In genomic region chr2:111160758-111161157, GRCh38 we compare ENCODE assay signal across 16 cellular contexts. TPM values are rescaled to one million over a fixed set of nuclear protein-coding genes. Genes with fewer than 3 reads are reported as not detected.
DNase-seq lines count a peak whose midpoint lies in the region; ATAC-seq and TF ChIP-seq lines count a peak whose summit lies in the region.
"Had no signal": no experiment of that assay in that cellular context is flagged by ENCODE, and none has a peak within 500 bp of the region (broad histone marks: within the 10 kb centered on the region; RNA-seq: fewer than 3 reads in every experiment).

No MANE protein-coding gene starts in this region.

- no peak overlapping the region for H3K4me3 ChIP-seq in IMR-90 (ENCODE audit: insufficient read depth, low read depth, low read length)
- H3K4me3 ChIP-seq in cardiac fibroblast (replicated peaks in 1 of 2; ENCODE audit: low read depth in 2 of 2, low read length in 2 of 2) = no peak overlapping the region
- H3K4me3 ChIP-seq in left lung = no peak overlapping the region

- TF ChIP-seq RAD21 in IMR-90 (IDR thresholded peaks at IDR 0.05; ENCODE audit: low read length) = no peak

- DNase-seq in AG08396 (ENCODE audit: low spot score) = peak; percentile 81
- peak; percentile 90 for DNase-seq in IMR-90
- DNase-seq in cardiac fibroblast (ENCODE audit: low read depth in 2 of 2) = peak; percentile 74 to 92
- no peak for DNase-seq in left lung
- DNase-seq in progenitor cell of endocrine pancreas (ENCODE audit: low spot score, unreplicated experiment) = no peak
- no peak for DNase-seq in germinal center (ENCODE audit: low spot score)
- no peak for DNase-seq in 8988T
- DNase-seq: activated CD8-positive, alpha-beta T cell treated with anti-CD3 and anti-CD28 coated beads, Interleukin-2, amount 10 ng/mL, durations not matched to agents 7 days and 5 days; activated naive CD8-positive, alpha-beta T cell treated with anti-CD3 and anti-CD28 coated beads for 36 hours; CD4-positive, CD25-positive, alpha-beta regulatory T cell; NCI-H774; stimulated activated CD4-positive, alpha-beta T cell treated with anti-CD3 and anti-CD28 coated beads, Interleukin-2, amount 100 ng/mL, for 48 hours; T-helper 1 cell had no signal

- no peak overlapping the region for H3K4me3 Mint-ChIP-seq in progenitor cell of endocrine pancreas (ENCODE audit: low read depth)
- H3K4me3 Mint-ChIP-seq: activated CD8-positive, alpha-beta T cell treated with anti-CD3 and anti-CD28 coated beads, Interleukin-2, amount 10 ng/mL, durations not matched to agents 7 days and 5 days; activated naive CD8-positive, alpha-beta T cell treated with anti-CD3 and anti-CD28 coated beads for 36 hours; stimulated activated naive CD8-positive, alpha-beta T cell treated with anti-CD3 and anti-CD28 coated beads, Interleukin-15, Interleukin-2, amounts not matched to agents 100 ng/mL and 50 ng/mL, for 24 hours had no signal

- no TSS peak for BruUV-seq in IMR-90 (replicated peaks; lab: Mats Ljungman, UMichigan)

- H3K4me2 ChIP-seq in IMR-90 (ENCODE audit: low read depth, low read length) = no peak overlapping the region

- no peak overlapping the region for H4K8ac ChIP-seq in IMR-90 (ENCODE audit: low read depth in 2 of 2, low read length in 2 of 2)

- H3K9ac ChIP-seq in IMR-90 (ENCODE audit: low read depth, low read length) = no peak overlapping the region

- no peak overlapping the region for H4K91ac ChIP-seq in IMR-90 (ENCODE audit: insufficient read depth, low read depth, low read length)

- peaks cover 12% of the 10 kb centered on the region for H3K4me1 ChIP-seq in IMR-90 (ENCODE audit: control insufficient read depth, insufficient read depth, low read length)
- H3K4me1 ChIP-seq in left lung = peaks cover 0 to 6% of the 10 kb centered on the region in 2 donors

- H3K79me1 ChIP-seq in IMR-90 (ENCODE audit: low read depth in 1 of 2, low read length in 2 of 2) = no peaks in the 10 kb centered on the region

- in situ Hi-C loops in IMR-90 (cut with MboI; ENCODE audit: low sequenced_read_pairs) = no loop called here

- no peak overlapping the region for H2BK120ac ChIP-seq in IMR-90 (ENCODE audit: low read depth, low read length)

- H3K23ac ChIP-seq in IMR-90 (ENCODE audit: low read depth, low read length) = no peak overlapping the region

- H2BK5ac ChIP-seq in IMR-90 (ENCODE audit: low read depth, low read length, poor library complexity, severe bottlenecking) = no peak overlapping the region

- TF ChIP-seq CTCF in IMR-90 (conservative IDR thresholded peaks at IDR 0.05; ENCODE audit: low read depth, low read length) (no peak), cardiac fibroblast (IDR thresholded peaks at IDR 0.05; ENCODE audit: low read depth, low read length) (no peak), left lung (IDR thresholded peaks at IDR 0.05) (no peak), progenitor cell of endocrine pancreas (IDR thresholded peaks at IDR 0.05; ENCODE audit: unreplicated experiment) (no peak)

- dilution Hi-C loops in IMR-90 (cut with HindIII; ENCODE audit: low sequenced_read_pairs, unreplicated experiment) = no loop called here

- no peak overlapping the region for H2AFZ ChIP-seq in IMR-90 (replicated peaks; ENCODE audit: low read length, poor library complexity)

- H4K20me1 ChIP-seq in IMR-90 (ENCODE audit: insufficient read depth, low read length) = peaks cover 23% of the 10 kb centered on the region

- H3K27me3 Mint-ChIP-seq in progenitor cell of endocrine pancreas = no peaks in the 10 kb centered on the region
- H3K27me3 Mint-ChIP-seq: activated naive CD8-positive, alpha-beta T cell treated with anti-CD3 and anti-CD28 coated beads for 36 hours; stimulated activated naive CD8-positive, alpha-beta T cell treated with anti-CD3 and anti-CD28 coated beads, Interleukin-15, Interleukin-2, amounts not matched to agents 100 ng/mL and 50 ng/mL, for 24 hours had no signal

- intact Hi-C loops in IMR-90 (cut with micrococcal nuclease) (no loop called here), left lung (cut with DNase I) (no loop called here)

- H2AK9ac ChIP-seq in IMR-90 (replicated peaks; ENCODE audit: low read depth, low read length, poor library complexity) = no peak overlapping the region

- H3K36me3 Mint-ChIP-seq in progenitor cell of endocrine pancreas (ENCODE audit: insufficient read depth) = peaks cover 25% of the 10 kb centered on the region

- H3K56ac ChIP-seq in IMR-90 (ENCODE audit: extremely low read depth, insufficient read depth, low read length) = no peak overlapping the region

- TF ChIP-seq POLR2A in IMR-90 (IDR thresholded peaks at IDR 0.05; ENCODE audit: low read depth, low read length) = no peak

- H3K9me1 ChIP-seq in IMR-90 (ENCODE audit: insufficient read depth, low read length) = peaks cover 13% of the 10 kb centered on the region; the same call in 1 of the 2 replicates

- POLR2A ChIA-PET in IMR-90 (lab: Charles Lee; ENCODE audit: unreplicated experiment) = no interaction called here

- H3K18ac ChIP-seq in IMR-90 (ENCODE audit: low read depth, low read length) = no peak overlapping the region

- ATAC-seq in IMR-90 (ENCODE audit: low read depth) (peak; percentile 98), left lung (peak; percentile 40), GM18868 (IDR thresholded peaks at IDR 0.05; ENCODE audit: unreplicated experiment) (no peak)
- ATAC-seq: activated CD8-positive, alpha-beta T cell treated with anti-CD3 and anti-CD28 coated beads, Interleukin-2, amount 10 ng/mL, durations not matched to agents 7 days and 5 days had no signal

- peaks cover 23% of the 10 kb centered on the region; the same call in 1 of the 2 replicates for H3K36me3 ChIP-seq in IMR-90 (ENCODE audit: control insufficient read depth, insufficient read depth, low read length)
- peaks cover 0 to 47% of the 10 kb centered on the region in 2 donors for H3K36me3 ChIP-seq in left lung

- no peak overlapping the region for H2BK20ac ChIP-seq in IMR-90 (ENCODE audit: low read depth, low read length)

- CTCF ChIA-PET in IMR-90 (lab: Yijun Ruan, JAX) = no interaction called here

- H3K27me3 ChIP-seq in IMR-90 (ENCODE audit: control insufficient read depth, insufficient read depth, low read length) = peaks cover 7% of the 10 kb centered on the region
- no peaks in the 10 kb centered on the region for H3K27me3 ChIP-seq in left lung

- H3K27ac ChIP-seq in IMR-90 (ENCODE audit: insufficient read depth, low read length) = no peak overlapping the region
- H3K27ac ChIP-seq in left lung = no peak overlapping the region

- no CpG with 5 or more reads among the region's 3 CpGs for WGBS in IMR-90 (ENCODE audit: extremely low coverage in 2 of 2, insufficient read length in 1 of 2), 2 experiments

- peaks cover 51% of the 10 kb centered on the region for H3K4me1 Mint-ChIP-seq in progenitor cell of endocrine pancreas (ENCODE audit: low read depth)

- H3K27ac Mint-ChIP-seq in progenitor cell of endocrine pancreas = no peak overlapping the region
- H3K27ac Mint-ChIP-seq: activated CD8-positive, alpha-beta T cell treated with anti-CD3 and anti-CD28 coated beads, Interleukin-2, amount 10 ng/mL, durations not matched to agents 7 days and 5 days; activated naive CD8-positive, alpha-beta T cell treated with anti-CD3 and anti-CD28 coated beads for 36 hours; CD4-positive, CD25-positive, alpha-beta regulatory T cell; stimulated activated naive CD8-positive, alpha-beta T cell treated with anti-CD3 and anti-CD28 coated beads, Interleukin-15, Interleukin-2, amounts not matched to agents 100 ng/mL and 50 ng/mL, for 24 hours had no signal

- H3K14ac ChIP-seq in IMR-90 (replicated peaks; ENCODE audit: low read depth, low read length) = no peak overlapping the region

- H2BK15ac ChIP-seq in IMR-90 (ENCODE audit: low read depth, low read length) = no peak overlapping the region

- H4K5ac ChIP-seq in IMR-90 (ENCODE audit: low read depth, low read length) = no peak overlapping the region

- H3K9me3 ChIP-seq in IMR-90 (ENCODE audit: control insufficient read depth, insufficient read depth, low read length) = no peaks in the 10 kb centered on the region
- no peaks in the 10 kb centered on the region for H3K9me3 ChIP-seq in left lung

- H2AK5ac ChIP-seq in IMR-90 (ENCODE audit: low read depth, low read length) = no peak overlapping the region

- no peaks in the 10 kb centered on the region for H3K9me3 Mint-ChIP-seq in progenitor cell of endocrine pancreas (ENCODE audit: low read depth)
- H3K9me3 Mint-ChIP-seq: activated naive CD8-positive, alpha-beta T cell treated with anti-CD3 and anti-CD28 coated beads for 36 hours; neural crest cell; stimulated activated naive CD8-positive, alpha-beta T cell treated with anti-CD3 and anti-CD28 coated beads, Interleukin-15, Interleukin-2, amounts not matched to agents 100 ng/mL and 50 ng/mL, for 24 hours had no signal

- H3K4ac ChIP-seq in IMR-90 (ENCODE audit: low read depth, low read length) = no peak overlapping the region

TF ChIP-seq in IMR-90, 13 proteins besides CTCF, POLR2A, EP300 and RAD21 (continues in another document):
- peak; percentile 70 for TF ChIP-seq BHLHE40 (IDR thresholded peaks at IDR 0.05; ENCODE audit: low read depth, low read length)
- no peak for TF ChIP-seq MAFK (IDR thresholded peaks at IDR 0.05; ENCODE audit: low read depth, low read length)
- TF ChIP-seq RFX5 (IDR thresholded peaks at IDR 0.05; ENCODE audit: low read depth, low read length) = no peak
- no peak for TF ChIP-seq NFE2L2 (IDR thresholded peaks at IDR 0.05; ENCODE audit: low read depth, low read length)
- TF ChIP-seq FOS (IDR thresholded peaks at IDR 0.05; ENCODE audit: low read depth, low read length) = peak; percentile 63
- TF ChIP-seq CHD1 (IDR thresholded peaks at IDR 0.05; ENCODE audit: low read depth, low read length) = no peak
- TF ChIP-seq MAZ (IDR thresholded peaks at IDR 0.05; ENCODE audit: borderline replicate concordance, low read depth, low read length) = no peak
- peak; percentile 88 for TF ChIP-seq USF2 (IDR thresholded peaks at IDR 0.05; ENCODE audit: low read depth, low read length)
- TF ChIP-seq MXI1 (IDR thresholded peaks at IDR 0.05; ENCODE audit: borderline replicate concordance, low read depth, low read length) = no peak
- TF ChIP-seq SMC3 (IDR thresholded peaks at IDR 0.05; ENCODE audit: low read depth, low read length) = no peak

RNA-seq across cellular contexts. Expression of gene BCL2L11, which starts 40.0 kb away (rescaled TPM):
- total RNA-seq in IMR-90 (2012; rRNA removed) (1.1 and 1.4 TPM in 2 replicates), left lung (10 to 100 TPM; 16.7 to 17.4 TPM), progenitor cell of endocrine pancreas (24.2 and 27.7 TPM in 2 replicates)
- 1.7 TPM in 2 replicates for polyA plus RNA-seq in IMR-90 (2012; rRNA removed)
- polyA plus RNA-seq in IMR-90 (2012; cell fraction: cytosol; rRNA removed) = 0.78 and 1.4 TPM in 2 replicates
- polyA plus RNA-seq in IMR-90 (2012; cell fraction: nucleus; rRNA removed; ENCODE audit: low replicate concordance) = 2.6 and 5.7 TPM in 2 replicates

Comparison
In these comparisons a context has a peak if more than half of its experiments do, and no peak if none do; other contexts are left out.
1. DNase-seq: peak in AG08396 (single experiment), IMR-90 (single experiment) and cardiac fibroblast (2 of 2); none in left lung (0 of 2), progenitor cell of endocrine pancreas (single experiment), germinal center (single experiment) and 8988T (single experiment).